25 cellular contexts compared by ENCODE assay signal in the genomic region with DNA sequence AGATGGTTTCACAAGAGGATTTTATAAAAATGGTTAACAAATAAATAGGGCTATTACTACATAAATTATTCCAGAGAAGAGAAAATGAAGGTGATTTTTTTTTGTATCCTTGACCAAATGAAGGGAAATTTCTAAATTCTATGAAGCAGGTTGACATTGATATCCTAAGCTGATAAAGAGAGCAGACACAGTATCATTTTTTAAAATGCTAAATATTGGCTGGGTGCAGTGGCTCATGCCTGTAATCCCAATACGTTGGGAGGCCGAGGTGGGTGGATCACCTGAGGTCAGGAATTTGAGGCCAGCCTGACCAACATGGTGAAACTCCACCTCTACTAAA.
"Had no signal": no experiment of that assay in that cellular context is flagged by ENCODE, and none has a peak within 500 bp of the region (broad histone marks: within the 10 kb centered on the region; RNA-seq: fewer than 3 reads in every experiment).

No MANE protein-coding gene starts in this region.

- DNase-seq: activated CD4-positive, alpha-beta T cell treated with anti-CD3 and anti-CD28 coated beads, Interleukin-2, amount 10 ng/mL, durations not matched to agents 24 days and 14 days; activated CD8-positive, alpha-beta T cell treated with anti-CD3 and anti-CD28 coated beads for 36 hours; activated naive CD4-positive, alpha-beta T cell treated with Interleukin-2 at 50 U/mL for 16 hours; activated T-cell treated with anti-CD3 and anti-CD28 coated beads, Interleukin-2, amount 50 U/mL, for 24 hours; aorta; brain microvascular endothelial cell; colonic mucosa; heart left ventricle; left ventricle myocardium superior; mucosa of descending colon; naive thymus-derived CD4-positive, alpha-beta T cell; pancreas; sigmoid colon; spleen; stimulated activated CD4-positive, alpha-beta T cell treated with anti-CD3 and anti-CD28 coated beads, Interleukin-4, amount 100 ng/mL, for 4 hours; testis; upper lobe of right lung had no signal

- H3K4me2 ChIP-seq: neural progenitor cell had no signal

- H3K9me3 ChIP-seq: colonic mucosa, pancreas, testis, upper lobe of right lung had no signal

- H3K27ac ChIP-seq: brain microvascular endothelial cell, colonic mucosa, gastroesophageal sphincter, heart left ventricle, neural progenitor cell, pancreas, sigmoid colon, spleen, testis, upper lobe of right lung had no signal

- FAIRE-seq: endometrium, pancreas had no signal

- H3K4me3 ChIP-seq: colonic mucosa, gastroesophageal sphincter, heart left ventricle, mucosa of descending colon, neural progenitor cell, pancreas, sigmoid colon, spleen, testis, upper lobe of right lung had no signal

- H3K4me1 ChIP-seq: colonic mucosa, gastroesophageal sphincter, heart left ventricle, neural progenitor cell, pancreas, sigmoid colon, spleen, testis, upper lobe of right lung had no signal

- H3K27ac Mint-ChIP-seq: activated CD4-positive, alpha-beta T cell treated with anti-CD3 and anti-CD28 coated beads, Interleukin-2, amount 10 ng/mL, durations not matched to agents 24 days and 14 days; activated CD8-positive, alpha-beta T cell treated with anti-CD3 and anti-CD28 coated beads for 36 hours; activated T-cell treated with anti-CD3 and anti-CD28 coated beads, Interleukin-2, amount 50 U/mL, for 24 hours; activated T-helper 2 cell treated with anti-CD3 and anti-CD28 coated beads, Interferon-gamma antibody, Interleukin-2, Interleukin-4, amounts not matched to agents 10 μg/mL and 5 μg/mL and 100 μg/mL, durations not matched to agents 14 hours and 24 hours and 36 hours; memory B cell; naive thymus-derived CD4-positive, alpha-beta T cell; neural progenitor cell; stimulated activated memory B cell treated with anti-CD40 and anti-IgM and Interleukin-4, amounts not matched to agents 10 μg/mL and 1 μg/mL and 100 μg/mL, for 72 hours; T-helper 1 cell treated with Interleukin-12 subunit alpha and Interleukin-12 subunit beta and Interleukin-4 antibody, amounts not matched to agents 30 μg/mL and 1 μg/mL, for 36 hours had no signal

- H3K9me3 Mint-ChIP-seq: activated CD4-positive, alpha-beta T cell treated with anti-CD3 and anti-CD28 coated beads, Interleukin-2, amount 10 ng/mL, durations not matched to agents 24 days and 14 days; activated T-cell treated with anti-CD3 and anti-CD28 coated beads, Interleukin-2, amount 50 U/mL, for 24 hours; activated T-helper 2 cell treated with anti-CD3 and anti-CD28 coated beads, Interferon-gamma antibody, Interleukin-2, Interleukin-4, amounts not matched to agents 10 μg/mL and 5 μg/mL and 100 μg/mL, durations not matched to agents 14 hours and 24 hours and 36 hours; central memory CD8-positive, alpha-beta T cell; memory B cell; stimulated activated memory B cell treated with anti-CD40 and anti-IgM and Interleukin-4, amounts not matched to agents 10 μg/mL and 1 μg/mL and 100 μg/mL, for 72 hours; T-helper 1 cell treated with Interleukin-12 subunit alpha and Interleukin-12 subunit beta and Interleukin-4 antibody, amounts not matched to agents 30 μg/mL and 1 μg/mL, for 36 hours had no signal

- H3K27me3 ChIP-seq: brain microvascular endothelial cell, colonic mucosa, gastroesophageal sphincter, heart left ventricle, neural progenitor cell, pancreas, sigmoid colon, spleen, testis, upper lobe of right lung had no signal

- H3K4me1 Mint-ChIP-seq: activated CD4-positive, alpha-beta T cell treated with anti-CD3 and anti-CD28 coated beads, Interleukin-2, amount 10 ng/mL, durations not matched to agents 24 days and 14 days; central memory CD8-positive, alpha-beta T cell; memory B cell; naive thymus-derived CD4-positive, alpha-beta T cell; stimulated activated memory B cell treated with anti-CD40 and anti-IgM and Interleukin-4, amounts not matched to agents 10 μg/mL and 1 μg/mL and 100 μg/mL, for 72 hours had no signal

- H3K9ac ChIP-seq: neural progenitor cell had no signal

- ATAC-seq: activated CD8-positive, alpha-beta T cell treated with anti-CD3 and anti-CD28 coated beads for 36 hours; heart left ventricle; left ventricle myocardium superior; mucosa of descending colon; naive thymus-derived CD4-positive, alpha-beta T cell; stimulated activated memory B cell treated with anti-CD40 and anti-IgM and Interleukin-4, amounts not matched to agents 10 μg/mL and 1 μg/mL and 100 μg/mL, for 72 hours; upper lobe of right lung had no signal

- H3K4me3 Mint-ChIP-seq: activated CD4-positive, alpha-beta T cell treated with anti-CD3 and anti-CD28 coated beads, Interleukin-2, amount 10 ng/mL, durations not matched to agents 24 days and 14 days; activated CD8-positive, alpha-beta T cell treated with anti-CD3 and anti-CD28 coated beads for 36 hours; activated T-cell treated with anti-CD3 and anti-CD28 coated beads, Interleukin-2, amount 50 U/mL, for 24 hours; central memory CD8-positive, alpha-beta T cell; memory B cell; naive thymus-derived CD4-positive, alpha-beta T cell; neural progenitor cell; stimulated activated memory B cell treated with anti-CD40 and anti-IgM and Interleukin-4, amounts not matched to agents 10 μg/mL and 1 μg/mL and 100 μg/mL, for 72 hours; T-helper 1 cell treated with Interleukin-12 subunit alpha and Interleukin-12 subunit beta and Interleukin-4 antibody, amounts not matched to agents 30 μg/mL and 1 μg/mL, for 36 hours had no signal

- H3K36me3 ChIP-seq: brain microvascular endothelial cell, colonic mucosa, gastroesophageal sphincter, heart left ventricle, neural progenitor cell, pancreas, sigmoid colon, spleen, upper lobe of right lung had no signal

- H3K36me3 Mint-ChIP-seq: neural progenitor cell; stimulated activated memory B cell treated with anti-CD40 and anti-IgM and Interleukin-4, amounts not matched to agents 10 μg/mL and 1 μg/mL and 100 μg/mL, for 72 hours had no signal

- H2AFZ ChIP-seq: neural progenitor cell had no signal

- H3K27me3 Mint-ChIP-seq: activated T-cell treated with anti-CD3 and anti-CD28 coated beads, Interleukin-2, amount 50 U/mL, for 24 hours had no signal
